ENCODE assay signal across 8 cellular contexts in the genomic region with DNA sequence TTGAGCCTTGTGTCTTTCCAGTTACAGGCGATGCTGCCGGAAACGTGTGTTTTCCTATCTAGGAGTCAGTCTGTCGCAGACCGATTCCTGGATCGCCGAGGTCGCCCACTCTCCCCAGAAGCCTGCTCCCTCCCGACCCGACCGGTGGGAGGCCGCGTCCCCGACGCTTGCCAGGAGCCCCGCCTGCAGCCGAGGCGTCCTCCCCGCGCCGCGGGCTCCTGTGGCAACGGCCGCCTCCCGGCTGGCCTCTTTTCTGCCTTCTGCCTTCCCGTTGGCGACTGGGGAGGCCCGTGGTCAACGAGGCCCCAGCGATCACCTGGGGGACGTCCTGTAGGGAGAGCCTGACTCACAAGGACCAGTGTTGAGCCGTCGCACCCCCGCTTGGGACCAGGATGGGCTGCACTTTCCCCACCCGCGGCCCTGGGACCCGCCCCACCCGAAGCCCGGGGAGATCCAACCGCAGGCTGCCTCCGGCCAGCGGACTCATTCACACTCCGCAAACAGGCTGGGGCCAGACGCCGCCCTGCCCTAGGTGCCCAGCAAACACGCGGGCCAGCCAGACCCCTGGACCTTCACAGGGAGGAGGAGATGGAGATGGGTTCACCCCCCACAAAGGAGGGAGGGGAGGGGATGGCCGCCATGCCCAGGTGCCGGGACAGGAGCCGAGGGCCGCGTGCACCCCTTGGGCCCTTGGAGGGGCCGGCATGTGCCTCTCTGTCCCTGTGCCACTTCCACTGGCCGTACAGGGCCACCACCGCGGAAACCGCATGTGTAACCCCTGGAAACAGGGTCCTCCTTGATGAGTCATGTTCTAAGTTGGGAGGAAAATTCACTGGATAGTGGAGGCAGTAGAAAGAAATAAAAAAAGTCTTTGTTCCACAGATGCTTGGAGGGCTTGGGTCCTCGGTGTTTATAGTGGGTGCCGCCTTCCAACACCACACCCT. TPM values are rescaled to one million over a fixed set of nuclear protein-coding genes. Genes with fewer than 3 reads are reported as not detected.
DNase-seq lines count a peak whose midpoint lies in the region; ATAC-seq and TF ChIP-seq lines count a peak whose summit lies in the region.

No MANE protein-coding gene starts in this region.

- H3K79me1 ChIP-seq in mesendoderm (ENCODE audit: low read length): no peaks in the 10 kb centered on the region

- H3K4me2 ChIP-seq in mesendoderm (ENCODE audit: low read length): peak overlapping the region; percentile 95

- peak overlapping the region; percentile 100 for H3K23ac ChIP-seq in mesendoderm (ENCODE audit: low read length)

- H2AK5ac ChIP-seq in mesendoderm (ENCODE audit: low read length): peak overlapping the region; percentile 95

- H3K27me3 ChIP-seq in endodermal cell (ENCODE audit: control insufficient read depth, insufficient read depth, low read length, poor library complexity, severe bottlenecking) (no peaks in the 10 kb centered on the region), mesendoderm (ENCODE audit: insufficient read depth, low read length, poor library complexity) (no peaks in the 10 kb centered on the region), upper lobe of right lung (peaks cover 30% of the 10 kb centered on the region)

- H2BK15ac ChIP-seq in mesendoderm (replicated peaks; ENCODE audit: low read depth): no peak overlapping the region

- no peaks in the 10 kb centered on the region for H3K79me2 ChIP-seq in mesendoderm (ENCODE audit: control insufficient read depth, insufficient read depth, low read length)

- in situ Hi-C loops in ACHN (cut with HindIII; ENCODE audit: low pct_ligation_motif_present, low pct_unique_long_range_greater_than_20kb, low sequenced_read_pairs) (no loop called here), GM13977 (cut with MboI; ENCODE audit: low pct_unique_long_range_greater_than_20kb, low sequenced_read_pairs, unreplicated experiment) (no loop called here)

- no peaks in the 10 kb centered on the region for H3K9me3 Mint-ChIP-seq in endodermal cell

- H3K4me3 ChIP-seq in endodermal cell (ENCODE audit: low read length) (peak overlapping the region; percentile 72), mesendoderm (ENCODE audit: low read length) (peak overlapping the region; percentile 39), upper lobe of right lung (peak overlapping the region; percentile 58)

- peak overlapping the region; percentile 11 for H3K9ac ChIP-seq in endodermal cell (ENCODE audit: extremely low read depth, low read length, poor library complexity, severe bottlenecking)
- H3K9ac ChIP-seq in mesendoderm (ENCODE audit: low read length): peak overlapping the region; percentile 98

- no peaks in the 10 kb centered on the region for H3K9me3 ChIP-seq in T-helper 17 cell (ENCODE audit: control insufficient read depth, low read length, poor library complexity, severe bottlenecking)
- no peaks in the 10 kb centered on the region for H3K9me3 ChIP-seq in endodermal cell (ENCODE audit: control insufficient read depth, low read length)
- no peaks in the 10 kb centered on the region for H3K9me3 ChIP-seq in upper lobe of right lung

- H4K5ac ChIP-seq in mesendoderm (ENCODE audit: low read length): peak overlapping the region; percentile 21

- intact Hi-C loops in upper lobe of right lung (cut with DNase I): loop anchor here (10.0 kb wide), 1 partner anchor 120 kb away; a partner anchor contains a TSS

- peak overlapping the region; percentile 69 for H4K8ac ChIP-seq in mesendoderm (ENCODE audit: low read depth, low read length)

- TF ChIP-seq CTCF in GM13977 (IDR thresholded peaks at IDR 0.05; ENCODE audit: extremely low read depth, insufficient read depth, missing control alignments): no peak
- no peak for TF ChIP-seq CTCF in endodermal cell (conservative IDR thresholded peaks at IDR 0.05)
- TF ChIP-seq CTCF in upper lobe of right lung (IDR thresholded peaks at IDR 0.05): no peak

- H3K27ac ChIP-seq in endodermal cell (ENCODE audit: low read depth, low read length) (no peak overlapping the region), mesendoderm (ENCODE audit: low read depth, low read length) (peak overlapping the region; percentile 100), upper lobe of right lung (peak overlapping the region; percentile 87)

- H3K27ac Mint-ChIP-seq in T-helper 17 cell: peak overlapping the region; percentile 78
- peak overlapping the region; percentile 83 for H3K27ac Mint-ChIP-seq in endodermal cell

- WGBS in endodermal cell (ENCODE audit: insufficient coverage in 1 of 2, insufficient read length in 1 of 2), 2 experiments: 11 to 12% methylated on average over 24 to 59 of the region's 59 CpGs
- WGBS in mesendoderm (ENCODE audit: extremely low coverage, insufficient coverage, low lambda C conversion rate): no CpG with 5 or more reads among the region's 59 CpGs

- peak overlapping the region; percentile 99 for H3K4ac ChIP-seq in mesendoderm (ENCODE audit: low read depth, low read length)

- no peaks in the 10 kb centered on the region for H3K36me3 ChIP-seq in endodermal cell (ENCODE audit: control insufficient read depth, insufficient read depth, low read length)
- H3K36me3 ChIP-seq in mesendoderm (ENCODE audit: control insufficient read depth, insufficient read depth, low read length): no peaks in the 10 kb centered on the region
- H3K36me3 ChIP-seq in upper lobe of right lung: no peaks in the 10 kb centered on the region

- H3K4me1 ChIP-seq in endodermal cell (ENCODE audit: control insufficient read depth, insufficient read depth, low read length): peaks cover 5% of the 10 kb centered on the region
- H3K4me1 ChIP-seq in mesendoderm (ENCODE audit: control insufficient read depth, low read depth, low read length): peaks cover 4% of the 10 kb centered on the region
- peaks cover 28% of the 10 kb centered on the region for H3K4me1 ChIP-seq in upper lobe of right lung

- H3K27me3 Mint-ChIP-seq in T-helper 17 cell: peaks cover 9% of the 10 kb centered on the region
- H3K27me3 Mint-ChIP-seq in endodermal cell (ENCODE audit: insufficient read depth): no peaks in the 10 kb centered on the region

- H3K36me3 Mint-ChIP-seq in T-helper 17 cell (ENCODE audit: low read depth): no peaks in the 10 kb centered on the region
- H3K36me3 Mint-ChIP-seq in endodermal cell (ENCODE audit: low read depth): no peaks in the 10 kb centered on the region

- H2BK5ac ChIP-seq in mesendoderm (ENCODE audit: low read length): peak overlapping the region; percentile 100

- DNase-seq in ACHN: peak; percentile 7
- DNase-seq in GM13977 (ENCODE audit: low spot score): peak; percentile 64
- DNase-seq in T-helper 17 cell: no peak
- DNase-seq in endodermal cell: peak; percentile 87
- DNase-seq in mesendoderm: peak; percentile 92
- DNase-seq in upper lobe of right lung: peak; percentile 71
- no peak for DNase-seq in Ammon's horn (ENCODE audit: low spot score)

- peak overlapping the region; percentile 98 for H2BK120ac ChIP-seq in mesendoderm (ENCODE audit: low read depth, low read length)

- peak overlapping the region; percentile 99 for H3K18ac ChIP-seq in mesendoderm (ENCODE audit: low read length)

- ATAC-seq in T-helper 17 cell (peak; percentile 56), upper lobe of right lung (peak; percentile 5), HG03135 (IDR thresholded peaks at IDR 0.05; ENCODE audit: unreplicated experiment) (no peak)

- H3K56ac ChIP-seq in mesendoderm (ENCODE audit: low read length): peak overlapping the region; percentile 100

- H3K4me3 Mint-ChIP-seq in T-helper 17 cell: peak overlapping the region; percentile 90
- H3K4me3 Mint-ChIP-seq in endodermal cell: peak overlapping the region; percentile 63

- H3K4me1 Mint-ChIP-seq in T-helper 17 cell (peaks cover 8% of the 10 kb centered on the region), endodermal cell (peaks cover 9% of the 10 kb centered on the region)

RNA-seq across cellular contexts. Expression of a gene that starts 7.2 kb away (rescaled TPM):
- total RNA-seq in T-helper 17 cell: 1 to 10 TPM; 3.2 to 4.6 TPM
- 100 to 1,000 TPM; 232 to 407 TPM for total RNA-seq in endodermal cell
- polyA plus RNA-seq in endodermal cell (2013, experiment 1 of 2): 172 TPM
- 154 TPM for polyA plus RNA-seq in endodermal cell (2013, experiment 2 of 2)
- 187 TPM for polyA plus RNA-seq in mesendoderm (2013, experiment 1 of 2)
- 175 TPM for polyA plus RNA-seq in mesendoderm (2013, experiment 2 of 2)
- 175 TPM for total RNA-seq in upper lobe of right lung

Comparison
In these comparisons a context has a peak if more than half of its experiments do, and no peak if none do; other contexts are left out.
1. DNase-seq: peak in ACHN (single experiment), GM13977 (single experiment), endodermal cell (single experiment), mesendoderm (single experiment) and upper lobe of right lung (single experiment); none in T-helper 17 cell (0 of 3) and Ammon's horn (single experiment).
2. RNA of a gene that starts 7.2 kb away (total RNA-seq): 232 to 407 TPM in endodermal cell and 175 TPM in upper lobe of right lung (single experiment); 3.2 to 4.6 TPM in T-helper 17 cell; every median in the first group is over 10 times any median in the second.
3. Peak in every context shown above with its lines, with median percentiles within 50 percentile points of each other: H3K4me3 ChIP-seq.